In genomic region chr2:62456721-62457539, GRCh38 we compare ENCODE assay signal across 8 cellular contexts. TPM values are rescaled to one million over a fixed set of nuclear protein-coding genes. Genes with fewer than 3 reads are reported as not detected.
DNase-seq lines count a peak whose midpoint lies in the region; ATAC-seq and TF ChIP-seq lines count a peak whose summit lies in the region.

No MANE protein-coding gene starts in this region.

- H3K27me3 Mint-ChIP-seq in endodermal cell (ENCODE audit: insufficient read depth) = peaks cover 28% of the 10 kb centered on the region
- peaks cover 8% of the 10 kb centered on the region for H3K27me3 Mint-ChIP-seq in mesothelial cell of epicardium (ENCODE audit: low read depth)

- H3K27ac Mint-ChIP-seq in endodermal cell (peak overlapping the region; percentile 35), mesothelial cell of epicardium (no peak overlapping the region)

- H3K9me3 Mint-ChIP-seq in endodermal cell = no peaks in the 10 kb centered on the region
- H3K9me3 Mint-ChIP-seq in mesothelial cell of epicardium = no peaks in the 10 kb centered on the region

- peak overlapping the region; percentile 54 for H3K4me3 Mint-ChIP-seq in endodermal cell
- peak overlapping the region; percentile 65 for H3K4me3 Mint-ChIP-seq in mesothelial cell of epicardium

- 0 to 13% methylated on average over 9 to 52 of the region's 52 CpGs for WGBS in endodermal cell (ENCODE audit: insufficient coverage in 1 of 2, insufficient read length in 1 of 2), 2 experiments

- no peaks in the 10 kb centered on the region for H3K9me3 ChIP-seq in endodermal cell (ENCODE audit: control insufficient read depth, low read length)

- peak overlapping the region; percentile 37 for H3K9ac ChIP-seq in endodermal cell (ENCODE audit: extremely low read depth, low read length, poor library complexity, severe bottlenecking)

- H3K4me3 ChIP-seq in endodermal cell (ENCODE audit: low read length) = peak overlapping the region; percentile 68

- ATAC-seq in HG03378 (IDR thresholded peaks at IDR 0.05; ENCODE audit: unreplicated experiment) = peak; percentile 85

- DNase-seq in CD1c-positive myeloid dendritic cell (ENCODE audit: extremely low spot score) (peak; percentile 68), GM19240 (ENCODE audit: insufficient read length, low spot score) (peak; percentile 77), NCI-H82 treated with DMSO at 0.1 percent for 48 hours (lab: John Stamatoyannopoulos, UW; ENCODE audit: unreplicated experiment) (peak; percentile 51), endodermal cell (peak; percentile 97), mesothelial cell of epicardium (ENCODE audit: low spot score in 2 of 2, unreplicated experiment in 2 of 2) (peak; percentile 63 to 92)
- peak; percentile 68 for DNase-seq in activated CD8-positive, alpha-beta memory T cell treated with anti-CD3 and anti-CD28 coated beads, Interleukin-2, amount 50 U/mL, for 4 hours
- DNase-seq in stimulated activated CD8-positive, alpha-beta memory T cell treated with anti-CD3 and anti-CD28 coated beads, Interleukin-15, amount 100 ng/mL, for 48 hours (ENCODE audit: low read depth in 2 of 2) = peak; percentile 36 to 49

- H3K27ac ChIP-seq in endodermal cell (ENCODE audit: low read depth, low read length) = no peak overlapping the region

- H3K4me1 Mint-ChIP-seq in endodermal cell = peaks cover 8% of the 10 kb centered on the region
- H3K4me1 Mint-ChIP-seq in mesothelial cell of epicardium = no peaks in the 10 kb centered on the region

- TF ChIP-seq CTCF in endodermal cell (conservative IDR thresholded peaks at IDR 0.05) = peak; percentile 99
- peak; percentile 99 for TF ChIP-seq CTCF in mesothelial cell of epicardium (IDR thresholded peaks at IDR 0.05; ENCODE audit: unreplicated experiment)

- peaks cover 3% of the 10 kb centered on the region for H3K4me1 ChIP-seq in endodermal cell (ENCODE audit: control insufficient read depth, insufficient read depth, low read length)

- no peaks in the 10 kb centered on the region for H3K36me3 Mint-ChIP-seq in endodermal cell (ENCODE audit: low read depth)
- H3K36me3 Mint-ChIP-seq in mesothelial cell of epicardium = no peaks in the 10 kb centered on the region

- H3K27me3 ChIP-seq in endodermal cell (ENCODE audit: control insufficient read depth, insufficient read depth, low read length, poor library complexity, severe bottlenecking) = peaks cover 17% of the 10 kb centered on the region

- H3K36me3 ChIP-seq in endodermal cell (ENCODE audit: control insufficient read depth, insufficient read depth, low read length) = no peaks in the 10 kb centered on the region

RNA-seq across cellular contexts. Expression of gene TMEM17, which starts 49.1 kb away (rescaled TPM):
- total RNA-seq in endodermal cell (1 to 10 TPM; 1.8 to 2.0 TPM), mesothelial cell of epicardium (4.1 to 4.7 TPM (median 4.2 TPM) in 3 replicates)
- polyA plus RNA-seq in endodermal cell (2013, experiment 1 of 2) = 3.0 TPM
- polyA plus RNA-seq in endodermal cell (2013, experiment 2 of 2) = 3.1 TPM

Comparison
In these comparisons a context has a peak if more than half of its experiments do, and no peak if none do; other contexts are left out.
1. DNase-seq: peak in every context shown above with its lines; median percentile 97 in endodermal cell; 78 in mesothelial cell of epicardium; 77 in GM19240; 68 in CD1c-positive myeloid dendritic cell; 68 in activated CD8-positive, alpha-beta memory T cell treated with anti-CD3 and anti-CD28 coated beads, Interleukin-2, amount 50 U/mL, for 4 hours; 51 in NCI-H82 treated with DMSO at 0.1 percent for 48 hours; 42 in stimulated activated CD8-positive, alpha-beta memory T cell treated with anti-CD3 and anti-CD28 coated beads, Interleukin-15, amount 100 ng/mL, for 48 hours.